In genomic region chr3:49019941-49020334, GRCh38 we compare ENCODE assay signal across 8 cellular contexts. TPM values are rescaled to one million over a fixed set of nuclear protein-coding genes. Genes with fewer than 3 reads are reported as not detected.
DNase-seq lines count a peak whose midpoint lies in the region; ATAC-seq and TF ChIP-seq lines count a peak whose summit lies in the region.

No MANE protein-coding gene starts in this region.

- 28% methylated on average over 12 of the region's 12 CpGs; no CpG with 5 or more reads in 1 of the 2 donors for WGBS in transverse colon (ENCODE audit: low coverage in 1 of 2), 2 donors

- H3K4me1 Mint-ChIP-seq in activated naive CD4-positive, alpha-beta T cell treated with anti-CD3 and anti-CD28 coated beads for 36 hours (ENCODE audit: low read depth) = peaks cover 39% of the 10 kb centered on the region
- H3K4me1 Mint-ChIP-seq in activated CD8-positive, alpha-beta T cell treated with anti-CD3 and anti-CD28 coated beads for 36 hours (ENCODE audit: low read depth) = peaks cover 32% of the 10 kb centered on the region
- H3K4me1 Mint-ChIP-seq in immature natural killer cell = peaks cover 39 to 47% of the 10 kb centered on the region in 2 donors

- peaks cover 19 to 48% (median 37%) of the 10 kb centered on the region in 4 donors for H3K4me1 ChIP-seq in transverse colon

- intact Hi-C loops in activated naive CD4-positive, alpha-beta T cell treated with anti-CD3 and anti-CD28 coated beads for 36 hours (cut with micrococcal nuclease) = loop anchor here (5.0 to 10.0 kb wide), 6 partner anchors 147 to 767 kb away; partner anchors contain the start of genes APEH, CCDC71, GMPPB and GPX1
- intact Hi-C loops in activated CD8-positive, alpha-beta T cell treated with anti-CD3 and anti-CD28 coated beads for 36 hours (cut with micrococcal nuclease) = loop anchor here (5.0 kb wide), 1 partner anchor 33 kb away; no protein-coding TSS in a partner anchor
- intact Hi-C loops in transverse colon (cut with DNase I; ENCODE audit: low total_unique reads) = loop anchor here (1.0 to 2.0 kb wide), 3 partner anchors 13 to 75 kb away; partner anchors contain the start of genes QRICH1 and WDR6

- H3K9me3 Mint-ChIP-seq in activated naive CD4-positive, alpha-beta T cell treated with anti-CD3 and anti-CD28 coated beads for 36 hours = no peaks in the 10 kb centered on the region
- no peaks in the 10 kb centered on the region for H3K9me3 Mint-ChIP-seq in activated CD8-positive, alpha-beta T cell treated with anti-CD3 and anti-CD28 coated beads for 36 hours
- no peaks in the 10 kb centered on the region for H3K9me3 Mint-ChIP-seq in immature natural killer cell

- no peak for TF ChIP-seq EP300 in transverse colon (IDR thresholded peaks at IDR 0.05; ENCODE audit: low read depth)

- peak overlapping the region; percentile 96 for H3K4me3 Mint-ChIP-seq in activated naive CD4-positive, alpha-beta T cell treated with anti-CD3 and anti-CD28 coated beads for 36 hours
- H3K4me3 Mint-ChIP-seq in activated CD8-positive, alpha-beta T cell treated with anti-CD3 and anti-CD28 coated beads for 36 hours = peak overlapping the region; percentile 87
- H3K4me3 Mint-ChIP-seq in immature natural killer cell = peak overlapping the region; percentile 82 to 97 (median 90)

- peak overlapping the region; percentile 85 for H3K27ac Mint-ChIP-seq in activated naive CD4-positive, alpha-beta T cell treated with anti-CD3 and anti-CD28 coated beads for 36 hours
- peak overlapping the region; percentile 94 for H3K27ac Mint-ChIP-seq in activated CD8-positive, alpha-beta T cell treated with anti-CD3 and anti-CD28 coated beads for 36 hours
- peak overlapping the region; percentile 69 to 91 (median 84) for H3K27ac Mint-ChIP-seq in immature natural killer cell

- H3K27me3 Mint-ChIP-seq in activated naive CD4-positive, alpha-beta T cell treated with anti-CD3 and anti-CD28 coated beads for 36 hours (ENCODE audit: low read depth) = no peaks in the 10 kb centered on the region
- H3K27me3 Mint-ChIP-seq in activated CD8-positive, alpha-beta T cell treated with anti-CD3 and anti-CD28 coated beads for 36 hours = no peaks in the 10 kb centered on the region
- peaks cover 6 to 16% (median 6%) of the 10 kb centered on the region in 3 donors for H3K27me3 Mint-ChIP-seq in immature natural killer cell (ENCODE audit: low read depth in 3 of 3)

- H3K27ac ChIP-seq in transverse colon = peak overlapping the region; percentile 99 to 100 (median 100)

- POLR2A ChIA-PET in activated CD8-positive, alpha-beta T cell treated with anti-CD3 and anti-CD28 coated beads for 36 hours (lab: Charles Lee) = interaction anchor here (0.6 to 12.0 kb wide), 8 partner anchors 6 to 144 kb away, joined by 3 to 200 read pairs (median 26); partner anchors contain the start of genes IMPDH2, P4HTM, QRICH1 and WDR6

- no peaks in the 10 kb centered on the region for H3K9me3 ChIP-seq in transverse colon

- peaks cover 28% of the 10 kb centered on the region for H3K36me3 Mint-ChIP-seq in activated naive CD4-positive, alpha-beta T cell treated with anti-CD3 and anti-CD28 coated beads for 36 hours (ENCODE audit: low read depth)
- peaks cover 42% of the 10 kb centered on the region for H3K36me3 Mint-ChIP-seq in activated CD8-positive, alpha-beta T cell treated with anti-CD3 and anti-CD28 coated beads for 36 hours (ENCODE audit: low read depth)
- peaks cover 0 to 12% (median under 1%) of the 10 kb centered on the region in 3 donors for H3K36me3 Mint-ChIP-seq in immature natural killer cell

- TF ChIP-seq POLR2A in transverse colon (IDR thresholded peaks at IDR 0.05) = no peak

- DNase-seq in activated naive CD4-positive, alpha-beta T cell treated with anti-CD3 and anti-CD28 coated beads for 36 hours = no peak
- DNase-seq in activated naive CD4-positive, alpha-beta T cell treated with anti-CD3 and anti-CD28 coated beads, Interleukin-2, amount 50 U/mL, for 16 hours = no peak
- no peak for DNase-seq in activated CD8-positive, alpha-beta T cell treated with anti-CD3 and anti-CD28 coated beads for 36 hours
- DNase-seq in immature natural killer cell (no peak), transverse colon (peak; percentile 30), NCI-H187 (lab: John Stamatoyannopoulos, UW) (no peak)

- CTCF ChIA-PET in activated naive CD4-positive, alpha-beta T cell treated with anti-CD3 and anti-CD28 coated beads for 36 hours (lab: Charles Lee) = interaction anchor here (0.6 to 8.7 kb wide), 5 partner anchors 10 to 75 kb away, joined by 3 to 84 read pairs (median 5); partner anchors contain the start of genes QRICH1 and WDR6
- CTCF ChIA-PET in activated CD8-positive, alpha-beta T cell treated with anti-CD3 and anti-CD28 coated beads for 36 hours (lab: Charles Lee) = interaction anchor here (0.6 to 5.9 kb wide), 5 partner anchors 8 to 249 kb away, joined by 3 to 64 read pairs (median 37); partner anchors contain the start of genes P4HTM, QRICH1 and WDR6

- no peak for ATAC-seq in activated CD8-positive, alpha-beta T cell treated with anti-CD3 and anti-CD28 coated beads for 36 hours
- ATAC-seq in HG02759 (IDR thresholded peaks at IDR 0.05; ENCODE audit: unreplicated experiment) (no peak), HG02588 (IDR thresholded peaks at IDR 0.05; ENCODE audit: unreplicated experiment) (no peak)

- TF ChIP-seq CTCF in activated CD8-positive, alpha-beta T cell treated with anti-CD3 and anti-CD28 coated beads for 36 hours (IDR thresholded peaks at IDR 0.05) = no peak
- TF ChIP-seq CTCF in transverse colon (IDR thresholded peaks at IDR 0.05) = no peak

- H3K36me3 ChIP-seq in transverse colon = peaks cover 0 to 17% (median 3%) of the 10 kb centered on the region in 4 donors

- in situ Hi-C loops in transverse colon (cut with MboI; ENCODE audit: low pct_ligation_motif_present in 1 of 4, low pct_unique_long_range_greater_than_20kb in 1 of 4, low sequenced_read_pairs in 3 of 4) = no loop called here

- H3K4me3 ChIP-seq in transverse colon = peak overlapping the region in 3 of 4 donors; percentile 70 to 93 (median 82)

- no peaks in the 10 kb centered on the region for H3K27me3 ChIP-seq in transverse colon

RNA-seq across cellular contexts. Expression of gene DALRD3, which starts 1.6 kb away (rescaled TPM):
- total RNA-seq in activated naive CD4-positive, alpha-beta T cell treated with anti-CD3 and anti-CD28 coated beads for 36 hours = 10 to 100 TPM; 19.5 to 19.7 TPM
- 10 to 100 TPM; 20.2 to 22.8 TPM for total RNA-seq in activated CD8-positive, alpha-beta T cell treated with anti-CD3 and anti-CD28 coated beads for 36 hours
- 10 to 100 TPM; 17.1 to 26.9 (median 21.8) TPM for polyA plus RNA-seq in immature natural killer cell
- 100 to 1,000 TPM in 1 of 4 donors, 10 to 100 TPM in 3; 30.4 to 136 (median 42.0) TPM for total RNA-seq in transverse colon

RNA-seq across cellular contexts. Expression of gene NDUFAF3, which starts 2.0 kb away (rescaled TPM):
- 100 to 1,000 TPM; 113 to 115 TPM for total RNA-seq in activated naive CD4-positive, alpha-beta T cell treated with anti-CD3 and anti-CD28 coated beads for 36 hours
- total RNA-seq in activated CD8-positive, alpha-beta T cell treated with anti-CD3 and anti-CD28 coated beads for 36 hours = 10 to 100 TPM; 90.7 to 95.5 TPM
- polyA plus RNA-seq in immature natural killer cell = 100 to 1,000 TPM; 118 to 204 (median 142) TPM
- total RNA-seq in transverse colon = 100 to 1,000 TPM in 1 of 4 donors, 10 to 100 TPM in 3; 30.4 to 125 (median 88.1) TPM

RNA-seq across cellular contexts. Expression of gene IMPDH2, which starts 9.3 kb away (rescaled TPM):
- 100 to 1,000 TPM; 565 to 593 TPM for total RNA-seq in activated naive CD4-positive, alpha-beta T cell treated with anti-CD3 and anti-CD28 coated beads for 36 hours
- 100 to 1,000 TPM; 535 to 557 TPM for total RNA-seq in activated CD8-positive, alpha-beta T cell treated with anti-CD3 and anti-CD28 coated beads for 36 hours
- polyA plus RNA-seq in immature natural killer cell = 10 to 100 TPM; 44.8 to 52.6 (median 52.0) TPM
- total RNA-seq in transverse colon = 100 to 1,000 TPM in 1 of 4 donors, 10 to 100 TPM in 3; 25.1 to 106 (median 72.7) TPM

RNA-seq across cellular contexts. Expression of gene WDR6, which starts 12.7 kb away (rescaled TPM):
- 100 to 1,000 TPM; 119 to 120 TPM for total RNA-seq in activated naive CD4-positive, alpha-beta T cell treated with anti-CD3 and anti-CD28 coated beads for 36 hours
- total RNA-seq in activated CD8-positive, alpha-beta T cell treated with anti-CD3 and anti-CD28 coated beads for 36 hours = 100 to 1,000 TPM; 111 to 125 TPM
- 100 to 1,000 TPM in 1 of 3 donors, 10 to 100 TPM in 2; 56.8 to 114 (median 70.6) TPM for polyA plus RNA-seq in immature natural killer cell
- 100 to 1,000 TPM in 3 of 4 donors, 10 to 100 TPM in 1; 76.0 to 162 (median 146) TPM for total RNA-seq in transverse colon

RNA-seq across cellular contexts. Expression of gene P4HTM, which starts 29.9 kb away (rescaled TPM):
- total RNA-seq in activated naive CD4-positive, alpha-beta T cell treated with anti-CD3 and anti-CD28 coated beads for 36 hours = 10 to 100 TPM; 20.2 to 21.7 TPM
- 10 to 100 TPM; 24.8 to 25.0 TPM for total RNA-seq in activated CD8-positive, alpha-beta T cell treated with anti-CD3 and anti-CD28 coated beads for 36 hours
- 10 to 100 TPM; 16.8 to 26.8 (median 24.9) TPM for polyA plus RNA-seq in immature natural killer cell
- total RNA-seq in transverse colon = 100 to 1,000 TPM in 1 of 4 donors, 10 to 100 TPM in 3; 43.4 to 100 (median 76.6) TPM

Comparison
In these comparisons a context has a peak if more than half of its experiments do, and no peak if none do; other contexts are left out.
1. RNA of gene IMPDH2, which starts 9.3 kb away (total RNA-seq): 565 to 593 TPM in activated naive CD4-positive, alpha-beta T cell treated with anti-CD3 and anti-CD28 coated beads for 36 hours and 535 to 557 TPM in activated CD8-positive, alpha-beta T cell treated with anti-CD3 and anti-CD28 coated beads for 36 hours; 25.1 to 106 TPM in transverse colon; every median in the first group is over 4 times any median in the second.
2. Peak in every context shown above with its lines, with median percentiles within 50 percentile points of each other: H3K27ac Mint-ChIP-seq and H3K4me3 Mint-ChIP-seq.